ENCODE assay signal across 8 cellular contexts in the genomic region with DNA sequence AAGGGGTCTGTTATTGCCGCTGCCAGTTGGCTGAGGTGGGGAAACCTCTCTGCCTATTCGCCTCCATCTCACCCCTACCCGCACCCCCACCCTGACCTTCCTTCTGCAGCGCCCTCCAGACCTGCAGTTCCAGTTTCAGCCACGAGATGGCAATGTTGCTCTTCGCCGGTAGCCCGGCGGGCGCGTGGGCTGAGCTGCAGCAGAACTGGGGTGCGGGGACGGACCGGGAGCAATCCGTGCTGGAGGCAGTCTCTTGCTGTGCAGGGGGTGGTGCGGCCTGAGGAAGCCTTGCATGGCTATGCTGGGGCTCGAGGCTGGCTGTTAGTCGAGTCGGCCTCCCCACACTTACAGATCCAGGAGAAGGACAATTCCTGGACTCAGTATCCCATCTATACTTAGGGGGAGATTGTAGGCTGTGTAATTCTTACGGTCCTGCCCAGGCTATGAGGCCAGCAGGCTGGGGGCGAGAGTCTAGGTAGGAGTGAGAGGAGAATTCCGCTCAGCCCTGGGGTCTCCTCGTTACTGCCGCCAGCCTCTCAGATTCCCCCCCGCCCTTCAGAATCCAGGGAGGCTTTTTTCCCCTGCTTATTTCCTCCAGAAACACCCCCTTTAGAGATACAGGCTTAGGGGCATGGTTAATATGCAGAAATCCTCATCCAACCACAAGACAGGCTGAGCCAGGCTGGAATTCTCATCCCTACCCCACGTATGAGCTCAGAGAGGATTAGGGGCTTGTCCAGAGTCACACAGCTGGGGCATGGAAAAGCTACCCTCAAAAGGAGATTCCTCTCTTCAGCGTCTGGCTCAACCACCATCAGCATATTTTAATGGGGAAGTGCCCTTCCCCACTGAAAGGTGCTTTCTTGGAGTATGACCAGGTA. TPM values are rescaled to one million over a fixed set of nuclear protein-coding genes. Genes with fewer than 3 reads are reported as not detected.
DNase-seq lines count a peak whose midpoint lies in the region; ATAC-seq and TF ChIP-seq lines count a peak whose summit lies in the region.

No MANE protein-coding gene starts in this region.

- H3K27me3 Mint-ChIP-seq in Caco-2 (ENCODE audit: insufficient read depth, unreplicated experiment), result peaks cover 30% of the 10 kb centered on the region
- H3K27me3 Mint-ChIP-seq in activated T-cell treated with anti-CD3 and anti-CD28 coated beads, Interleukin-2, amount 50 U/mL, for 4 hours (ENCODE audit: low read depth), result peaks cover 64% of the 10 kb centered on the region

- no peak overlapping the region for H3K9ac ChIP-seq in neuronal stem cell (ENCODE audit: low read depth, low read length, poor library complexity)

- no peaks in the 10 kb centered on the region for H3K36me3 ChIP-seq in Caco-2 (ENCODE audit: control insufficient read depth, insufficient read depth, low read length)
- H3K36me3 ChIP-seq in neuronal stem cell (replicated peaks in 1 of 2; ENCODE audit: control insufficient read depth in 2 of 2, insufficient read depth in 2 of 2, low read length in 2 of 2), result no peaks in the 10 kb centered on the region

- CTCF ChIA-PET in Caco-2 (lab: Charles Lee), result interaction anchor here (0.6 to 3.1 kb wide), 7 partner anchors 9 to 219 kb away, joined by 3 to 14 read pairs (median 4); no protein-coding TSS in a partner anchor

- H4K8ac ChIP-seq in neuronal stem cell (ENCODE audit: low read depth, low read length), result no peak overlapping the region

- BruUV-seq in Caco-2 (replicated peaks; lab: Mats Ljungman, UMichigan), result no TSS peak

- peak overlapping the region; percentile 40 for H2BK5ac ChIP-seq in neuronal stem cell (ENCODE audit: low read length)

- ATAC-seq in GM19463 (IDR thresholded peaks at IDR 0.05; ENCODE audit: unreplicated experiment), result peak; percentile 63
- peak; percentile 70 to 72 for ATAC-seq in activated T-cell treated with anti-CD3 and anti-CD28 coated beads, Interleukin-2, amount 50 U/mL, for 4 hours

- H3K4me2 ChIP-seq in neuronal stem cell (ENCODE audit: insufficient read depth, low read length, poor library complexity, severe bottlenecking), result peak overlapping the region; percentile 58

- no CpG with 5 or more reads among the region's 27 CpGs for WGBS in neuronal stem cell (ENCODE audit: extremely low coverage in 2 of 2, insufficient read length in 2 of 2, insufficient replicate concordance in 1 of 2), 2 donors

- POLR2A ChIA-PET in Caco-2 (lab: Charles Lee), result no interaction called here

- no peaks in the 10 kb centered on the region for H3K36me3 Mint-ChIP-seq in Caco-2 (ENCODE audit: insufficient read depth, unreplicated experiment)
- no peaks in the 10 kb centered on the region for H3K36me3 Mint-ChIP-seq in activated T-cell treated with anti-CD3 and anti-CD28 coated beads, Interleukin-2, amount 50 U/mL, for 4 hours (ENCODE audit: insufficient read depth)

- peak overlapping the region; percentile 5 for H3K14ac ChIP-seq in neuronal stem cell (ENCODE audit: low read length)

- peak; percentile 97 to 98 for TF ChIP-seq CTCF in Caco-2 (IDR thresholded peaks at IDR 0.05; ENCODE audit: insufficient read depth in 1 of 2, low read depth in 1 of 2, low read length in 1 of 2, severe bottlenecking in 1 of 2, unreplicated experiment in 1 of 2)
- peak; percentile 99 for TF ChIP-seq CTCF in fibroblast of pulmonary artery (IDR thresholded peaks at IDR 0.05; ENCODE audit: low read length, missing control alignments)

- H3K9me3 ChIP-seq in Caco-2, result no peaks in the 10 kb centered on the region
- peaks cover 0 to 2% of the 10 kb centered on the region in 2 donors for H3K9me3 ChIP-seq in neuronal stem cell (replicated peaks in 1 of 2; ENCODE audit: control insufficient read depth in 2 of 2, insufficient read depth in 1 of 2, low read depth in 1 of 2, low read length in 2 of 2)

- H3K4me3 Mint-ChIP-seq in Caco-2 (ENCODE audit: unreplicated experiment), result no peak overlapping the region
- H3K4me3 Mint-ChIP-seq in activated T-cell treated with anti-CD3 and anti-CD28 coated beads, Interleukin-2, amount 50 U/mL, for 4 hours, result no peak overlapping the region

- peak overlapping the region; percentile 78 for H2BK12ac ChIP-seq in neuronal stem cell (ENCODE audit: low read length)

- intact Hi-C loops in Caco-2 (cut with micrococcal nuclease; ENCODE audit: unreplicated experiment), result loop anchor here (1.0 to 5.0 kb wide), 3 partner anchors 20 to 220 kb away; no protein-coding TSS in a partner anchor

- peak overlapping the region; percentile 85 for H2BK120ac ChIP-seq in neuronal stem cell (ENCODE audit: low read depth, low read length)

- H3K4me1 Mint-ChIP-seq in Caco-2 (ENCODE audit: low read depth, unreplicated experiment), result no peaks in the 10 kb centered on the region
- peaks cover 12% of the 10 kb centered on the region for H3K4me1 Mint-ChIP-seq in activated T-cell treated with anti-CD3 and anti-CD28 coated beads, Interleukin-2, amount 50 U/mL, for 4 hours (ENCODE audit: low read depth)

- H3K4me1 ChIP-seq in Caco-2 (no peaks in the 10 kb centered on the region), neuronal stem cell (ENCODE audit: control insufficient read depth in 2 of 2, insufficient read depth in 1 of 2, low read depth in 1 of 2, low read length in 2 of 2) (peaks cover 11 to 18% of the 10 kb centered on the region in 2 donors)

- no peak overlapping the region for H4K91ac ChIP-seq in neuronal stem cell (ENCODE audit: low read depth, low read length, poor library complexity)

- peak overlapping the region; percentile 59 for H2BK15ac ChIP-seq in neuronal stem cell (ENCODE audit: low read length)

- H3K18ac ChIP-seq in neuronal stem cell (ENCODE audit: low read length), result peak overlapping the region; percentile 83

- DNase-seq in Caco-2, result peak; percentile 67 to 85
- peak; percentile 40 for DNase-seq in HS-5 (ENCODE audit: low read depth)
- DNase-seq in OCI-M1 (lab: John Stamatoyannopoulos, UW), result peak; percentile 90
- peak; percentile 79 for DNase-seq in activated T-cell treated with anti-CD3 and anti-CD28 coated beads, Interleukin-2, amount 50 U/mL, for 4 hours
- peak; percentile 78 for DNase-seq in fibroblast of pulmonary artery (ENCODE audit: low read depth)
- peak; percentile 91 for DNase-seq in neuronal stem cell (ENCODE audit: low spot score)
- peak; percentile 31 for DNase-seq in stromal cell of bone marrow (ENCODE audit: low read depth)

- H2AK5ac ChIP-seq in neuronal stem cell (ENCODE audit: low read depth, low read length), result peak overlapping the region; percentile 44

- H3K9me3 Mint-ChIP-seq in Caco-2 (ENCODE audit: unreplicated experiment), result no peaks in the 10 kb centered on the region
- H3K9me3 Mint-ChIP-seq in activated T-cell treated with anti-CD3 and anti-CD28 coated beads, Interleukin-2, amount 50 U/mL, for 4 hours, result no peaks in the 10 kb centered on the region

- H3K27ac Mint-ChIP-seq in Caco-2 (ENCODE audit: unreplicated experiment), result no peak overlapping the region

- H3K27me3 ChIP-seq in Caco-2 (replicated peaks; ENCODE audit: control insufficient read depth, insufficient read depth, low read length) (peaks cover 4% of the 10 kb centered on the region), neuronal stem cell (ENCODE audit: control insufficient read depth in 3 of 3, insufficient read depth in 3 of 3, low read depth in 1 of 3, low read length in 3 of 3) (peaks cover 0 to 46% (median 0%) of the 10 kb centered on the region in 3 experiments)

- H3K79me1 ChIP-seq in neuronal stem cell (ENCODE audit: low read depth, low read length), result peaks cover 3% of the 10 kb centered on the region

- peak overlapping the region; percentile 17 for H2AFZ ChIP-seq in neuronal stem cell (ENCODE audit: low read length)

- no peak overlapping the region for H3K4ac ChIP-seq in neuronal stem cell (ENCODE audit: low read length)

- H3K27ac ChIP-seq in neuronal stem cell (replicated peaks; ENCODE audit: low read length), result peak overlapping the region; percentile 64

- no peak overlapping the region for H3K4me3 ChIP-seq in Caco-2 (ENCODE audit: low read depth, low read length)
- no peak overlapping the region for H3K4me3 ChIP-seq in fibroblast of pulmonary artery (replicated peaks; ENCODE audit: low read depth, low read length)
- no peak overlapping the region for H3K4me3 ChIP-seq in neuronal stem cell (ENCODE audit: low read length in 2 of 2)

- H3K23ac ChIP-seq in neuronal stem cell (ENCODE audit: low read depth, low read length, poor library complexity), result peak overlapping the region; percentile 11

RNA-seq across cellular contexts. Expression of a gene that starts 2.8 kb away (rescaled TPM):
- total RNA-seq in Caco-2 (2022), result not detected in 2 replicates
- under 1 TPM in 1 of 3 donors, not detected in 2; 0.03 TPM for total RNA-seq in activated T-cell treated with anti-CD3 and anti-CD28 coated beads, Interleukin-2, amount 50 U/mL, for 4 hours
- 24.9 TPM for polyA plus RNA-seq in neuronal stem cell (2013, experiment 1 of 2)
- 26.0 TPM for polyA plus RNA-seq in neuronal stem cell (2013, experiment 2 of 2)

Comparison
In these comparisons a context has a peak if more than half of its experiments do, and no peak if none do; other contexts are left out.
1. DNase-seq: peak in every context shown above with its lines; median percentile 91 in neuronal stem cell; 90 in OCI-M1; 79 in activated T-cell treated with anti-CD3 and anti-CD28 coated beads, Interleukin-2, amount 50 U/mL, for 4 hours; 78 in fibroblast of pulmonary artery; 76 in Caco-2; 40 in HS-5; 31 in stromal cell of bone marrow.